ENCODE assay signal across 25 cellular contexts in the genomic region with DNA sequence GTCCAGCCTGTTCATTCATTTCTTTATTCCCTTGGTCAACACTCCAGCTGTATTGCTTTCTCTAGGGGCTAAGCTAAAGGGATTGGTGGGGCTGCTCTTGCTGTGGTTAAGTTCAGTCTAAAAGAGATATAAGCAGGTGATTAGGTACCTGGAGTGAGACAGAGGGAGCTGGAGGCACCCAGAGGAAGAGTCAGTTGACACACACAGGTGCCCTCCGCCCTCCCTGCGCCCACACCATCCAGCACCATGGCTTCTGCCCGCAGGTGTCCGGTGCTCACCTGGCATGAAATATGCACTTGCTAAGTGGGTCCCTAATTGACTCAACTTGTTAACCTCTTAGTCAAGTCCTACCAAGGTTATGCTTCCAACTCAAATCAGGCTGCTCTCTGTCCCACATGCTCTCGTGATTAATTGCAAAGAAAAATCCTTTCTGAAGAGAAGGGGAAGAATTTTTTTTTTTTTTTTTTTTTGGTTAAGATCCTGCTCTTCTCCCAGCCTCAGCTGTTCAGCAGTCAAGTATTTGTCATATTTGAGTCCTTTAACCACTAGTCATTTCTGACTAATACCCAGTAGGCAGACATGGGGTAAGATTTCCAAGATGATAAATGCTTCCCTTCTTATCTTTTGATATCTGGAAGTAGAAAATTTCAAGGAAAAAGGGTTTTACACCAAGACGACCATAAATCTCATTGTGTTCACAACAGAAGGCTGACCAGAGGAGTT.
"Had no signal": no experiment of that assay in that cellular context is flagged by ENCODE, and none has a peak within 500 bp of the region (broad histone marks: within the 10 kb centered on the region; RNA-seq: fewer than 3 reads in every experiment).

No MANE protein-coding gene starts in this region.

- H3K36me3 Mint-ChIP-seq: activated naive CD8-positive, alpha-beta T cell treated with anti-CD3 and anti-CD28 coated beads, Interleukin-2, amount 10 ng/mL, durations not matched to agents 7 days and 5 days had no signal

- H3K36me3 ChIP-seq: breast epithelium, esophagus squamous epithelium, gastrocnemius medialis, left ventricle myocardium inferior, uterus had no signal

- H3K27ac Mint-ChIP-seq: activated B cell treated with CpG ODN at 0.5 μM for 24 hours; activated CD4-positive, alpha-beta T cell treated with anti-CD3 and anti-CD28 coated beads for 36 hours; activated naive CD4-positive, alpha-beta T cell treated with anti-CD3 and anti-CD28 coated beads for 36 hours; activated naive CD8-positive, alpha-beta T cell treated with anti-CD3 and anti-CD28 coated beads, Interleukin-2, amount 10 ng/mL, durations not matched to agents 7 days and 5 days; activated T-cell treated with anti-CD3 and anti-CD28 coated beads, Interleukin-2, amount 50 U/mL, for 72 hours; nephron had no signal

- DNase-seq: activated B cell treated with CpG ODN at 0.5 μM for 24 hours; activated CD4-positive, alpha-beta T cell treated with anti-CD3 and anti-CD28 coated beads for 36 hours; activated CD4-positive, alpha-beta T cell treated with anti-CD3 and anti-CD28 coated beads, Interleukin-2, amount 50 U/mL, for 4 hours; activated effector memory CD4-positive, alpha-beta T cell treated with Interleukin-2 at 50 U/mL for 16 hours; activated naive CD4-positive, alpha-beta T cell treated with anti-CD3 and anti-CD28 coated beads for 36 hours; activated naive CD8-positive, alpha-beta T cell treated with anti-CD3 and anti-CD28 coated beads, Interleukin-2, amount 10 ng/mL, durations not matched to agents 7 days and 5 days; activated T-cell treated with anti-CD3 and anti-CD28 coated beads, Interleukin-2, amount 50 U/mL, for 72 hours; amniotic stem cell; cerebellar nuclear complex; esophagus squamous epithelium; gastrocnemius medialis; hippocampal formation; kidney glomerular epithelial cell; left ventricle myocardium inferior; midbrain; stimulated activated CD4-positive, alpha-beta T cell treated with anti-CD3 and anti-CD28 coated beads, Interleukin-15, amount 100 ng/mL, for 24 hours; stimulated activated CD8-positive, alpha-beta memory T cell treated with anti-CD3 and anti-CD28 coated beads, Interleukin-4, amount 100 ng/mL, for 48 hours; stimulated activated naive CD4-positive, alpha-beta T cell; testis; uterus had no signal

- H3K4me1 Mint-ChIP-seq: activated B cell treated with CpG ODN at 0.5 μM for 24 hours; activated CD4-positive, alpha-beta T cell treated with anti-CD3 and anti-CD28 coated beads for 36 hours; activated naive CD8-positive, alpha-beta T cell treated with anti-CD3 and anti-CD28 coated beads, Interleukin-2, amount 10 ng/mL, durations not matched to agents 7 days and 5 days had no signal

- H3K4me3 ChIP-seq: breast epithelium, coronary artery, esophagus squamous epithelium, gastrocnemius medialis, left ventricle myocardium inferior, smooth muscle cell, testis, uterus had no signal

- ATAC-seq: activated CD4-positive, alpha-beta T cell treated with anti-CD3 and anti-CD28 coated beads for 36 hours; activated T-cell treated with anti-CD3 and anti-CD28 coated beads, Interleukin-2, amount 50 U/mL, for 72 hours; gastrocnemius medialis; sciatic nerve had no signal

- H3K9me3 Mint-ChIP-seq: activated B cell treated with CpG ODN at 0.5 μM for 24 hours; activated naive CD4-positive, alpha-beta T cell treated with anti-CD3 and anti-CD28 coated beads for 36 hours; activated naive CD8-positive, alpha-beta T cell treated with anti-CD3 and anti-CD28 coated beads, Interleukin-2, amount 10 ng/mL, durations not matched to agents 7 days and 5 days; activated T-cell treated with anti-CD3 and anti-CD28 coated beads, Interleukin-2, amount 50 U/mL, for 72 hours had no signal

- H3K9me3 ChIP-seq: breast epithelium, esophagus squamous epithelium, gastrocnemius medialis, left ventricle myocardium inferior, testis, uterus had no signal

- H3K27me3 Mint-ChIP-seq: activated naive CD8-positive, alpha-beta T cell treated with anti-CD3 and anti-CD28 coated beads, Interleukin-2, amount 10 ng/mL, durations not matched to agents 7 days and 5 days had no signal

- H3K27me3 ChIP-seq: breast epithelium, gastrocnemius medialis, testis, uterus had no signal

- H3K4me3 Mint-ChIP-seq: activated B cell treated with CpG ODN at 0.5 μM for 24 hours; activated CD4-positive, alpha-beta T cell treated with anti-CD3 and anti-CD28 coated beads for 36 hours; activated naive CD4-positive, alpha-beta T cell treated with anti-CD3 and anti-CD28 coated beads for 36 hours; activated naive CD8-positive, alpha-beta T cell treated with anti-CD3 and anti-CD28 coated beads, Interleukin-2, amount 10 ng/mL, durations not matched to agents 7 days and 5 days; activated T-cell treated with anti-CD3 and anti-CD28 coated beads, Interleukin-2, amount 50 U/mL, for 72 hours; nephron had no signal
